In genomic region chr12:24078318-24078765, GRCh38 we compare ENCODE assay signal across 1 cellular context.
TF ChIP-seq lines count a peak whose summit lies in the region.

No MANE protein-coding gene starts in this region.

TF ChIP-seq in HepG2, 621 proteins besides CTCF, POLR2A, EP300 and RAD21 (continued from another document and continues in another):
- TF ChIP-seq, protein P1, sequence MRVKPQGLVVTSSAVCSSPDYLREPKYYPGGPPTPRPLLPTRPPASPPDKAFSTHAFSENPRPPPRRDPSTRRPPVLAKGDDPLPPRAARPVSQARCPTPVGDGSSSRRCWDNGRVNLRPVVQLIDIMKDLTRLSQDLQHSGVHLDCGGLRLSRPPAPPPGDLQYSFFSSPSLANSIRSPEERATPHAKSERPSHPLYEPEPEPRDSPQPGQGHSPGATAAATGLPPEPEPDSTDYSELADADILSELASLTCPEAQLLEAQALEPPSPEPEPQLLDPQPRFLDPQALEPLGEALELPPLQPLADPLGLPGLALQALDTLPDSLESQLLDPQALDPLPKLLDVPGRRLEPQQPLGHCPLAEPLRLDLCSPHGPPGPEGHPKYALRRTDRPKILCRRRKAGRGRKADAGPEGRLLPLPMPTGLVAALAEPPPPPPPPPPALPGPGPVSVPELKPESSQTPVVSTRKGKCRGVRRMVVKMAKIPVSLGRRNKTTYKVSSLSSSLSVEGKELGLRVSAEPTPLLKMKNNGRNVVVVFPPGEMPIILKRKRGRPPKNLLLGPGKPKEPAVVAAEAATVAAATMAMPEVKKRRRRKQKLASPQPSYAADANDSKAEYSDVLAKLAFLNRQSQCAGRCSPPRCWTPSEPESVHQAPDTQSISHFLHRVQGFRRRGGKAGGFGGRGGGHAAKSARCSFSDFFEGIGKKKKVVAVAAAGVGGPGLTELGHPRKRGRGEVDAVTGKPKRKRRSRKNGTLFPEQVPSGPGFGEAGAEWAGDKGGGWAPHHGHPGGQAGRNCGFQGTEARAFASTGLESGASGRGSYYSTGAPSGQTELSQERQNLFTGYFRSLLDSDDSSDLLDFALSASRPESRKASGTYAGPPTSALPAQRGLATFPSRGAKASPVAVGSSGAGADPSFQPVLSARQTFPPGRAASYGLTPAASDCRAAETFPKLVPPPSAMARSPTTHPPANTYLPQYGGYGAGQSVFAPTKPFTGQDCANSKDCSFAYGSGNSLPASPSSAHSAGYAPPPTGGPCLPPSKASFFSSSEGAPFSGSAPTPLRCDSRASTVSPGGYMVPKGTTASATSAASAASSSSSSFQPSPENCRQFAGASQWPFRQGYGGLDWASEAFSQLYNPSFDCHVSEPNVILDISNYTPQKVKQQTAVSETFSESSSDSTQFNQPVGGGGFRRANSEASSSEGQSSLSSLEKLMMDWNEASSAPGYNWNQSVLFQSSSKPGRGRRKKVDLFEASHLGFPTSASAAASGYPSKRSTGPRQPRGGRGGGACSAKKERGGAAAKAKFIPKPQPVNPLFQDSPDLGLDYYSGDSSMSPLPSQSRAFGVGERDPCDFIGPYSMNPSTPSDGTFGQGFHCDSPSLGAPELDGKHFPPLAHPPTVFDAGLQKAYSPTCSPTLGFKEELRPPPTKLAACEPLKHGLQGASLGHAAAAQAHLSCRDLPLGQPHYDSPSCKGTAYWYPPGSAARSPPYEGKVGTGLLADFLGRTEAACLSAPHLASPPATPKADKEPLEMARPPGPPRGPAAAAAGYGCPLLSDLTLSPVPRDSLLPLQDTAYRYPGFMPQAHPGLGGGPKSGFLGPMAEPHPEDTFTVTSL (CRISPR knock-in tag; IDR thresholded peaks at IDR 0.05; ENCODE audit: borderline replicate concordance) = peak; percentile 90
- TF ChIP-seq CENPBD1 (CRISPR knock-in tag; IDR thresholded peaks at IDR 0.05; ENCODE audit: borderline replicate concordance, low read depth) (no peak), ZFP36L2 (CRISPR knock-in tag; IDR thresholded peaks at IDR 0.05) (no peak), GTF3A (CRISPR knock-in tag; conservative IDR thresholded peaks at IDR 0.05) (0 out of 2 replicates have a peak, but pooled peaks have one; percentile 50), REPIN1 (CRISPR knock-in tag; IDR thresholded peaks at IDR 0.05; ENCODE audit: borderline replicate concordance, low read depth) (peak; percentile 54; the same call in 1 of the 2 replicates), ZFP36 (IDR thresholded peaks at IDR 0.05; ENCODE audit: borderline replicate concordance, low read depth, low read length, partially characterized antibody) (no peak), NR2F6 (IDR thresholded peaks at IDR 0.05) (peak; percentile 61), NR2F6 (CRISPR knock-in tag; IDR thresholded peaks at IDR 0.05) (peak; percentile 18; the same call in 1 of the 2 replicates), ZNF800 (CRISPR knock-in tag; IDR thresholded peaks at IDR 0.05) (no peak), MTA3 (CRISPR knock-in tag; IDR thresholded peaks at IDR 0.05) (no peak), ZNF839 (CRISPR knock-in tag; IDR thresholded peaks at IDR 0.05; ENCODE audit: borderline replicate concordance) (no peak), ARID5B (CRISPR knock-in tag; IDR thresholded peaks at IDR 0.05) (peak; percentile 92), ZSCAN29 (CRISPR knock-in tag; conservative IDR thresholded peaks at IDR 0.05) (0 out of 2 replicates have a peak, but pooled peaks have one; percentile 38), KDM6A (CRISPR knock-in tag; IDR thresholded peaks at IDR 0.05; ENCODE audit: low read depth) (peak; percentile 59; the same call in 1 of the 2 replicates), SMYD3 (CRISPR knock-in tag; IDR thresholded peaks at IDR 0.05) (peak; percentile 74; the same call in 1 of the 2 replicates), FOXC1 (CRISPR knock-in tag; IDR thresholded peaks at IDR 0.05; ENCODE audit: borderline replicate concordance) (no peak), FOXK1 (CRISPR knock-in tag; IDR thresholded peaks at IDR 0.05; ENCODE audit: borderline replicate concordance, low read depth) (peak; percentile 41; the same call in 1 of the 2 replicates), JUND (CRISPR knock-in tag; IDR thresholded peaks at IDR 0.05) (peak; percentile 37; the same call in 1 of the 2 replicates), NAIF1 (CRISPR knock-in tag; IDR thresholded peaks at IDR 0.05; ENCODE audit: borderline replicate concordance) (0 out of 2 replicates have a peak, but pooled peaks have one; percentile 21), PAX8 (CRISPR knock-in tag; IDR thresholded peaks at IDR 0.05; ENCODE audit: borderline replicate concordance) (no peak), HHEX (CRISPR knock-in tag; IDR thresholded peaks at IDR 0.05) (peak; percentile 40; the same call in 1 of the 2 replicates), TCF7 (IDR thresholded peaks at IDR 0.05; ENCODE audit: low read depth) (peak; percentile 81), ZNF569 (CRISPR knock-in tag; IDR thresholded peaks at IDR 0.05; ENCODE audit: borderline replicate concordance) (no peak), DDIT3 (CRISPR knock-in tag; IDR thresholded peaks at IDR 0.05) (0 out of 2 replicates have a peak, but pooled peaks have one; percentile 60), ZNF44 (CRISPR knock-in tag; IDR thresholded peaks at IDR 0.05) (0 out of 2 replicates have a peak, but pooled peaks have one; percentile 52), CENPX (CRISPR knock-in tag; IDR thresholded peaks at IDR 0.05) (no peak), SMARCE1 (IDR thresholded peaks at IDR 0.05; ENCODE audit: borderline replicate concordance) (no peak), ZKSCAN1 (IDR thresholded peaks at IDR 0.05; ENCODE audit: low read length) (no peak; the same call in 1 of the 2 replicates), ZNF784 (CRISPR knock-in tag; IDR thresholded peaks at IDR 0.05; ENCODE audit: borderline replicate concordance) (peak; percentile 32; the same call in 1 of the 2 replicates), MIXL1 (CRISPR knock-in tag; IDR thresholded peaks at IDR 0.05) (peak; percentile 98), NKX3-1 (CRISPR knock-in tag; IDR thresholded peaks at IDR 0.05) (peak; percentile 39; the same call in 1 of the 2 replicates)
- TF ChIP-seq, protein P2, sequence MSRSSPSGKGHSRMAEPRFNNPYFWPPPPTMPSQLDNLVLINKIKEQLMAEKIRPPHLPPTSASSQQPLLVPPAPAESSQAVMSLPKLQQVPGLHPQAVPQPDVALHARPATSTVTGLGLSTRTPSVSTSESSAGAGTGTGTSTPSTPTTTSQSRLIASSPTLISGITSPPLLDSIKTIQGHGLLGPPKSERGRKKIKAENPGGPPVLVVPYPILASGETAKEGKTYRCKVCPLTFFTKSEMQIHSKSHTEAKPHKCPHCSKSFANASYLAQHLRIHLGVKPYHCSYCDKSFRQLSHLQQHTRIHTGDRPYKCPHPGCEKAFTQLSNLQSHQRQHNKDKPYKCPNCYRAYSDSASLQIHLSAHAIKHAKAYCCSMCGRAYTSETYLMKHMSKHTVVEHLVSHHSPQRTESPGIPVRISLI (CRISPR knock-in tag; IDR thresholded peaks at IDR 0.05; ENCODE audit: borderline replicate concordance) = peak; percentile 38; the same call in 1 of the 2 replicates
- TF ChIP-seq, protein P3, sequence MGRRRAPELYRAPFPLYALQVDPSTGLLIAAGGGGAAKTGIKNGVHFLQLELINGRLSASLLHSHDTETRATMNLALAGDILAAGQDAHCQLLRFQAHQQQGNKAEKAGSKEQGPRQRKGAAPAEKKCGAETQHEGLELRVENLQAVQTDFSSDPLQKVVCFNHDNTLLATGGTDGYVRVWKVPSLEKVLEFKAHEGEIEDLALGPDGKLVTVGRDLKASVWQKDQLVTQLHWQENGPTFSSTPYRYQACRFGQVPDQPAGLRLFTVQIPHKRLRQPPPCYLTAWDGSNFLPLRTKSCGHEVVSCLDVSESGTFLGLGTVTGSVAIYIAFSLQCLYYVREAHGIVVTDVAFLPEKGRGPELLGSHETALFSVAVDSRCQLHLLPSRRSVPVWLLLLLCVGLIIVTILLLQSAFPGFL (CRISPR knock-in tag; IDR thresholded peaks at IDR 0.05) = no peak
- TF ChIP-seq, protein P4, sequence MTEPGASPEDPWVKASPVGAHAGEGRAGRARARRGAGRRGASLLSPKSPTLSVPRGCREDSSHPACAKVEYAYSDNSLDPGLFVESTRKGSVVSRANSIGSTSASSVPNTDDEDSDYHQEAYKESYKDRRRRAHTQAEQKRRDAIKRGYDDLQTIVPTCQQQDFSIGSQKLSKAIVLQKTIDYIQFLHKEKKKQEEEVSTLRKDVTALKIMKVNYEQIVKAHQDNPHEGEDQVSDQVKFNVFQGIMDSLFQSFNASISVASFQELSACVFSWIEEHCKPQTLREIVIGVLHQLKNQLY (CRISPR knock-in tag; IDR thresholded peaks at IDR 0.05) = no peak; the same call in 1 of the 2 replicates
- TF ChIP-seq, protein P5, sequence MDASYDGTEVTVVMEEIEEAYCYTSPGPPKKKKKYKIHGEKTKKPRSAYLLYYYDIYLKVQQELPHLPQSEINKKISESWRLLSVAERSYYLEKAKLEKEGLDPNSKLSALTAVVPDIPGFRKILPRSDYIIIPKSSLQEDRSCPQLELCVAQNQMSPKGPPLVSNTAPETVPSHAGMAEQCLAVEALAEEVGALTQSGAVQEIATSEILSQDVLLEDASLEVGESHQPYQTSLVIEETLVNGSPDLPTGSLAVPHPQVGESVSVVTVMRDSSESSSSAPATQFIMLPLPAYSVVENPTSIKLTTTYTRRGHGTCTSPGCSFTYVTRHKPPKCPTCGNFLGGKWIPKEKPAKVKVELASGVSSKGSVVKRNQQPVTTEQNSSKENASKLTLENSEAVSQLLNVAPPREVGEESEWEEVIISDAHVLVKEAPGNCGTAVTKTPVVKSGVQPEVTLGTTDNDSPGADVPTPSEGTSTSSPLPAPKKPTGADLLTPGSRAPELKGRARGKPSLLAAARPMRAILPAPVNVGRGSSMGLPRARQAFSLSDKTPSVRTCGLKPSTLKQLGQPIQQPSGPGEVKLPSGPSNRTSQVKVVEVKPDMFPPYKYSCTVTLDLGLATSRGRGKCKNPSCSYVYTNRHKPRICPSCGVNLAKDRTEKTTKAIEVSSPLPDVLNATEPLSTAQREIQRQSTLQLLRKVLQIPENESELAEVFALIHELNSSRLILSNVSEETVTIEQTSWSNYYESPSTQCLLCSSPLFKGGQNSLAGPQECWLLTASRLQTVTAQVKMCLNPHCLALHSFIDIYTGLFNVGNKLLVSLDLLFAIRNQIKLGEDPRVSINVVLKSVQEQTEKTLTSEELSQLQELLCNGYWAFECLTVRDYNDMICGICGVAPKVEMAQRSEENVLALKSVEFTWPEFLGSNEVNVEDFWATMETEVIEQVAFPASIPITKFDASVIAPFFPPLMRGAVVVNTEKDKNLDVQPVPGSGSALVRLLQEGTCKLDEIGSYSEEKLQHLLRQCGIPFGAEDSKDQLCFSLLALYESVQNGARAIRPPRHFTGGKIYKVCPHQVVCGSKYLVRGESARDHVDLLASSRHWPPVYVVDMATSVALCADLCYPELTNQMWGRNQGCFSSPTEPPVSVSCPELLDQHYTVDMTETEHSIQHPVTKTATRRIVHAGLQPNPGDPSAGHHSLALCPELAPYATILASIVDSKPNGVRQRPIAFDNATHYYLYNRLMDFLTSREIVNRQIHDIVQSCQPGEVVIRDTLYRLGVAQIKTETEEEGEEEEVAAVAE (CRISPR knock-in tag; IDR thresholded peaks at IDR 0.05; ENCODE audit: borderline replicate concordance) = peak; percentile 20; the same call in 1 of the 2 replicates
